Comparison of ENCODE assay signal across 21 cellular contexts in the genomic region with DNA sequence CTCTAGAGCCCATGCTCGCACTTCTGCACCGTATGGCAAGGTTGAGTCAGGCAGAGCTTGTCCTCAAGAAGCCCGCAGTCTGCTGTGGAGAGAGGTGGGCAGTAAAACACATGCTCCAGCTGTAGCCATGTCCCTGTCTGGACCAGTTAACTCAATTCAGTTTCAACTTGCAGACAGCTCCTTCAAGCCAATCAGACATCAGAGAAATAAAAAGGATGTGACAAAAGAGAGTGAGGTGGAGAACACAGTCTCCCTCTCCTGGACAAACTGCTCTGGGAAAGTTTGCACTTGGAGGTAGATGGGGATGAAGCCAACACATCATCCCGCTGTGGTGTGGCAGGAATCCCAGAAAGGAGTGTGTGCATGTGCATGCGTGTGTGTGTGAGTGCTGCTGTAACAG.
A peak's percentile ranks its signal among the peaks of the same experiment; 100 is the strongest.
DNase-seq lines count a peak whose midpoint lies in the region; ATAC-seq and TF ChIP-seq lines count a peak whose summit lies in the region.
"Had no signal": no experiment of that assay in that cellular context is flagged by ENCODE, and none has a peak within 500 bp of the region (broad histone marks: within the 10 kb centered on the region; RNA-seq: fewer than 3 reads in every experiment).

No MANE protein-coding gene starts in this region.

- H3K9ac ChIP-seq in PC-3 (ENCODE audit: low read length) (no peak overlapping the region), neural cell (ENCODE audit: low read length) (no peak overlapping the region)

- no peaks in the 10 kb centered on the region for H3K9me3 ChIP-seq in PC-3 (ENCODE audit: low read length)
- no peaks in the 10 kb centered on the region for H3K9me3 ChIP-seq in neural cell (ENCODE audit: low read length)
- H3K9me3 ChIP-seq: tibial artery had no signal

- no peaks in the 10 kb centered on the region for H3K4me1 ChIP-seq in PC-3 (ENCODE audit: insufficient read depth, low read length)
- H3K4me1 ChIP-seq: tibial artery had no signal

- H3K36me3 ChIP-seq in PC-3 (ENCODE audit: low read depth, low read length) (no peaks in the 10 kb centered on the region), neural cell (ENCODE audit: insufficient read depth, low read length) (no peaks in the 10 kb centered on the region)
- H3K36me3 ChIP-seq: brain microvascular endothelial cell, tibial artery had no signal

- H3K4me2 ChIP-seq in PC-3 (ENCODE audit: low read length) (no peak overlapping the region), neural cell (ENCODE audit: low read length) (no peak overlapping the region)

- CTCF ChIA-PET in PC-3 (lab: Charles Lee), result no interaction called here

- H3K9me2 ChIP-seq in PC-3 (replicated peaks; ENCODE audit: low read length) (no peaks in the 10 kb centered on the region), neural cell (ENCODE audit: insufficient read depth, low read length) (no peaks in the 10 kb centered on the region)

- no peaks in the 10 kb centered on the region for H3F3A ChIP-seq in PC-3 (ENCODE audit: low read length, unreplicated experiment)
- no peaks in the 10 kb centered on the region for H3F3A ChIP-seq in neural cell (ENCODE audit: insufficient read depth, low read length, poor library complexity, severe bottlenecking)

- H3K27ac ChIP-seq in PC-3 (ENCODE audit: low read length), result no peak overlapping the region
- no peak overlapping the region for H3K27ac ChIP-seq in neural cell (ENCODE audit: low read length)
- H3K27ac ChIP-seq: brain microvascular endothelial cell, tibial artery had no signal

- DNase-seq in ELF-1 (ENCODE audit: low read depth, low spot score), result peak; percentile 45
- peak; percentile 4 for DNase-seq in PC-3
- DNase-seq in epithelial cell of esophagus (ENCODE audit: low read depth), result peak; percentile 9
- no peak for DNase-seq in NCI-H1048 (lab: John Stamatoyannopoulos, UW)
- no peak for DNase-seq in GM19240 (ENCODE audit: insufficient read length, low spot score)
- DNase-seq: activated CD4-positive, alpha-beta memory T cell treated with anti-CD3 and anti-CD28 coated beads, Interleukin-2, amount 10 ng/mL, durations not matched to agents 7 days and 5 days; activated naive CD8-positive, alpha-beta T cell treated with anti-CD3 and anti-CD28 coated beads, Interleukin-2, amount 10 ng/mL, durations not matched to agents 7 days and 5 days; activated T-cell treated with anti-CD3 and anti-CD28 coated beads, Interleukin-2, amount 50 U/mL, for 4 hours; brain microvascular endothelial cell; dermis blood vessel endothelial cell; DMS153; erythroblast; head of caudate nucleus; HFFc6; NCI-H524 treated with DMSO at 0.1 percent for 48 hours; OCI-M1; stimulated activated naive B cell treated with anti-CD40 and anti-IgM and Interleukin-4, amounts not matched to agents 10 μg/mL and 1 μg/mL and 100 μg/mL, for 72 hours; tibial artery had no signal

- TF ChIP-seq CTCF in PC-3 (conservative IDR thresholded peaks at IDR 0.05; ENCODE audit: low read depth, low read length), result no peak; the same call in 1 of the 2 replicates
- peak; percentile 7 for TF ChIP-seq CTCF in epithelial cell of esophagus (IDR thresholded peaks at IDR 0.05; ENCODE audit: insufficient read depth, low read depth, low read length, missing control alignments)
- TF ChIP-seq CTCF in neural cell (IDR thresholded peaks at IDR 0.05; ENCODE audit: poor library complexity, severe bottlenecking), result peak; percentile 8

- no peak for TF ChIP-seq EP300 in neural cell (conservative IDR thresholded peaks at IDR 0.05; ENCODE audit: poor library complexity, severe bottlenecking)

- POLR2A ChIA-PET in PC-3 (lab: Charles Lee; ENCODE audit: unreplicated experiment), result no interaction called here

- no peak overlapping the region for H3K4me3 ChIP-seq in PC-3 (ENCODE audit: low read length)
- H3K4me3 ChIP-seq in epithelial cell of esophagus (ENCODE audit: low read length), result no peak overlapping the region
- H3K4me3 ChIP-seq in neural cell (ENCODE audit: low read length), result no peak overlapping the region
- H3K4me3 ChIP-seq: tibial artery had no signal

- no peaks in the 10 kb centered on the region for H3K27me3 ChIP-seq in PC-3 (ENCODE audit: low read length)
- H3K27me3 ChIP-seq in neural cell (ENCODE audit: insufficient read depth, low read depth, low read length), result no peaks in the 10 kb centered on the region
- H3K27me3 ChIP-seq: brain microvascular endothelial cell, tibial artery had no signal

- intact Hi-C loops in PC-3 (cut with micrococcal nuclease), result no loop called here

- H3K79me2 ChIP-seq in PC-3 (ENCODE audit: low read length) (no peaks in the 10 kb centered on the region), neural cell (replicated peaks; ENCODE audit: insufficient read depth, low read length) (no peaks in the 10 kb centered on the region)

- no peak overlapping the region for H2AFZ ChIP-seq in PC-3 (ENCODE audit: low read length)
- H2AFZ ChIP-seq in neural cell (ENCODE audit: low read depth, low read length), result no peak overlapping the region

- H4K20me1 ChIP-seq in PC-3 (ENCODE audit: low read length) (no peaks in the 10 kb centered on the region), neural cell (ENCODE audit: insufficient read depth) (no peaks in the 10 kb centered on the region)

- BruUV-seq in PC-3 (replicated peaks; lab: Mats Ljungman, UMichigan), result no TSS peak

- TF ChIP-seq RAD21 in neural cell (conservative IDR thresholded peaks at IDR 0.05), result no peak

- ATAC-seq in PC-3, result no peak
- no peak for ATAC-seq in GM21529 (IDR thresholded peaks at IDR 0.05; ENCODE audit: unreplicated experiment)
- ATAC-seq in GM21528 (IDR thresholded peaks at IDR 0.05; ENCODE audit: low FRiP score, unreplicated experiment), result no peak
- ATAC-seq: activated T-cell treated with anti-CD3 and anti-CD28 coated beads, Interleukin-2, amount 50 U/mL, for 4 hours; stimulated activated naive B cell treated with anti-CD40 and anti-IgM and Interleukin-4, amounts not matched to agents 10 μg/mL and 1 μg/mL and 100 μg/mL, for 72 hours had no signal

TF ChIP-seq in neural cell, 6 proteins besides CTCF, POLR2A, EP300 and RAD21:
- no peak for TF ChIP-seq SMC3 (conservative IDR thresholded peaks at IDR 0.05; ENCODE audit: poor library complexity)
- TF ChIP-seq POLR2AphosphoS5 (IDR thresholded peaks at IDR 0.05), result no peak
- TF ChIP-seq, protein P1, sequence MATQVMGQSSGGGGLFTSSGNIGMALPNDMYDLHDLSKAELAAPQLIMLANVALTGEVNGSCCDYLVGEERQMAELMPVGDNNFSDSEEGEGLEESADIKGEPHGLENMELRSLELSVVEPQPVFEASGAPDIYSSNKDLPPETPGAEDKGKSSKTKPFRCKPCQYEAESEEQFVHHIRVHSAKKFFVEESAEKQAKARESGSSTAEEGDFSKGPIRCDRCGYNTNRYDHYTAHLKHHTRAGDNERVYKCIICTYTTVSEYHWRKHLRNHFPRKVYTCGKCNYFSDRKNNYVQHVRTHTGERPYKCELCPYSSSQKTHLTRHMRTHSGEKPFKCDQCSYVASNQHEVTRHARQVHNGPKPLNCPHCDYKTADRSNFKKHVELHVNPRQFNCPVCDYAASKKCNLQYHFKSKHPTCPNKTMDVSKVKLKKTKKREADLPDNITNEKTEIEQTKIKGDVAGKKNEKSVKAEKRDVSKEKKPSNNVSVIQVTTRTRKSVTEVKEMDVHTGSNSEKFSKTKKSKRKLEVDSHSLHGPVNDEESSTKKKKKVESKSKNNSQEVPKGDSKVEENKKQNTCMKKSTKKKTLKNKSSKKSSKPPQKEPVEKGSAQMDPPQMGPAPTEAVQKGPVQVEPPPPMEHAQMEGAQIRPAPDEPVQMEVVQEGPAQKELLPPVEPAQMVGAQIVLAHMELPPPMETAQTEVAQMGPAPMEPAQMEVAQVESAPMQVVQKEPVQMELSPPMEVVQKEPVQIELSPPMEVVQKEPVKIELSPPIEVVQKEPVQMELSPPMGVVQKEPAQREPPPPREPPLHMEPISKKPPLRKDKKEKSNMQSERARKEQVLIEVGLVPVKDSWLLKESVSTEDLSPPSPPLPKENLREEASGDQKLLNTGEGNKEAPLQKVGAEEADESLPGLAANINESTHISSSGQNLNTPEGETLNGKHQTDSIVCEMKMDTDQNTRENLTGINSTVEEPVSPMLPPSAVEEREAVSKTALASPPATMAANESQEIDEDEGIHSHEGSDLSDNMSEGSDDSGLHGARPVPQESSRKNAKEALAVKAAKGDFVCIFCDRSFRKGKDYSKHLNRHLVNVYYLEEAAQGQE (IDR thresholded peaks at IDR 0.05; ENCODE audit: borderline replicate concordance), result no peak
- no peak for TF ChIP-seq MXI1 (conservative IDR thresholded peaks at IDR 0.05; ENCODE audit: poor library complexity, severe bottlenecking)
- TF ChIP-seq EZH2 (IDR thresholded peaks at IDR 0.05; ENCODE audit: borderline replicate concordance, insufficient read depth, low read length, poor library complexity, severe bottlenecking), result no peak
- TF ChIP-seq TAF1 (IDR thresholded peaks at IDR 0.05; ENCODE audit: low read depth), result no peak

Comparison
In these comparisons a context has a peak if more than half of its experiments do, and no peak if none do; other contexts are left out.
1. DNase-seq: peak in ELF-1 (single experiment), PC-3 (single experiment) and epithelial cell of esophagus (single experiment); none in NCI-H1048 (single experiment) and GM19240 (single experiment).